Comparison of ENCODE assay signal across 9 cellular contexts in the genomic region with DNA sequence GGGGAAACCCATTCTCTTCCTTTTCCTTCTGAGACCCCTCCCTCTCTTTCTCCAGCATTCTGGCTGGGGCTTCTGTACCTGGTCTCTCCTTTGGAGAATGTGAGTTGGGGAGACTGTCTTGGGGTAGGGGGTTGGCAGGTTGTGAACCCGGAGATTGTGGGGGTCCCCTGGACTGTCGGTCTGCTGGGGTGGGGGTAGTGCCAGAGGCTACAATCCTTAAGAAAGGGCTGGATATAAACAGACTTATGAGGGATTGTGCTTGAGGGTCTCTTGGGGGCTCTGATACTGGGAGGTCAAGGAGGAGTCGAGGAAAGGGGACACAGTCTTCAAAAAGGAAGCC. TPM values are rescaled to one million over a fixed set of nuclear protein-coding genes. Genes with fewer than 3 reads are reported as not detected.
DNase-seq lines count a peak whose midpoint lies in the region; ATAC-seq and TF ChIP-seq lines count a peak whose summit lies in the region.
"Had no signal": no experiment of that assay in that cellular context is flagged by ENCODE, and none has a peak within 500 bp of the region (broad histone marks: within the 10 kb centered on the region; RNA-seq: fewer than 3 reads in every experiment).

No MANE protein-coding gene starts in this region.

- H3K4me3 ChIP-seq in HCT116 (replicated peaks in 1 of 2; ENCODE audit: low read depth in 1 of 2, low read length in 2 of 2) (peak overlapping the region; percentile 63 to 70), mucosa of rectum (ENCODE audit: low read length in 2 of 2) (peak overlapping the region; percentile 68 to 70)

- H3K9me2 ChIP-seq in HCT116 (ENCODE audit: insufficient read depth), result no peaks in the 10 kb centered on the region

- CTCF ChIA-PET in HCT116 (lab: Charles Lee), result interaction anchor here (1.0 to 1.6 kb wide), 3 partner anchors 13 to 336 kb away, joined by 3 to 10 read pairs (median 4); partner anchors contain the start of genes NFS1, ROMO1 and SCAND1

- H3K36me3 Mint-ChIP-seq in brain, result peaks cover 6% of the 10 kb centered on the region

- intact Hi-C loops in HCT116 (cut with micrococcal nuclease), result loop anchor here (2.0 to 5.0 kb wide), 2 partner anchors 45 to 76 kb away; partner anchors contain the start of gene ERGIC3

- peaks cover 38% of the 10 kb centered on the region for H3K4me1 Mint-ChIP-seq in brain

- ATAC-seq in HCT116 (no peak), HG02981 (IDR thresholded peaks at IDR 0.05; ENCODE audit: unreplicated experiment) (no peak), HG02870 (IDR thresholded peaks at IDR 0.05; ENCODE audit: unreplicated experiment) (no peak), GM21526 (IDR thresholded peaks at IDR 0.05; ENCODE audit: low FRiP score, unreplicated experiment) (no peak)

- RAD21 ChIA-PET in HCT116 (lab: Charles Lee; ENCODE audit: low non-redundant PET in 1 of 2, low total read pairs in 2 of 2, uncharacterized antibody in 2 of 2, unreplicated experiment in 2 of 2), result no interaction called here

- no peak for TF ChIP-seq POLR2A in HCT116 (IDR thresholded peaks at IDR 0.05; ENCODE audit: borderline replicate concordance, extremely low read depth, insufficient read depth, insufficient read length)

- H3K9me3 ChIP-seq in HCT116 (ENCODE audit: control insufficient read depth in 1 of 2, insufficient read depth in 1 of 2, low read depth in 1 of 2, low read length in 2 of 2) (no peaks in the 10 kb centered on the region), mucosa of rectum (ENCODE audit: control insufficient read depth in 2 of 2, low read length in 2 of 2) (no peaks in the 10 kb centered on the region)

- H3K27me3 Mint-ChIP-seq in brain, result peaks cover 28% of the 10 kb centered on the region

- H3K9me3 Mint-ChIP-seq in brain, result peaks cover 0 to 5% (median 3%) of the 10 kb centered on the region in 5 experiments

- H2AFZ ChIP-seq in HCT116 (ENCODE audit: low read depth, low read length, poor library complexity, severe bottlenecking), result no peak overlapping the region

- H3K27ac ChIP-seq in 22Rv1 (peak overlapping the region; percentile 88), HCT116 (ENCODE audit: low read depth, low read length) (peak overlapping the region; percentile 79), mucosa of rectum (ENCODE audit: low read depth in 2 of 2, low read length in 2 of 2) (peak overlapping the region in 1 of 2 donors; percentile 65)

- H3K27me3 ChIP-seq in HCT116 (ENCODE audit: insufficient read depth, low read length) (no peaks in the 10 kb centered on the region), mucosa of rectum (ENCODE audit: control insufficient read depth in 2 of 2, insufficient read depth in 2 of 2, low read length in 2 of 2) (no peaks in the 10 kb centered on the region)

- POLR2A ChIA-PET in HCT116 (lab: Charles Lee), result interaction anchor here (0.7 kb wide), 1 partner anchor 16 kb away, joined by 5 read pairs; no protein-coding TSS in a partner anchor

- H3K4me2 ChIP-seq in HCT116 (ENCODE audit: low read length), result peak overlapping the region; percentile 98

- H3K27ac Mint-ChIP-seq in brain, result peak overlapping the region in 4 of 5 experiments; percentile 6 to 83 (median 64)

- no TSS peak for BruUV-seq in HCT116 (replicated peaks; lab: Mats Ljungman, UMichigan)

- H3K79me2 ChIP-seq in HCT116 (ENCODE audit: insufficient read depth, low read length), result 0 out of 2 replicates have a peak, but pooled peaks cover 5% of the 10 kb centered on the region

- peak overlapping the region; percentile 66 to 92 (median 87) for H3K4me3 Mint-ChIP-seq in brain

- no peak; the same call in 1 of the 2 replicates for TF ChIP-seq CTCF in 22Rv1 (IDR thresholded peaks at IDR 0.05)
- TF ChIP-seq CTCF in HCT116 (IDR thresholded peaks at IDR 0.05 in 2 of 3, conservative IDR thresholded peaks at IDR 0.05 in 1 of 3; ENCODE audit: borderline replicate concordance in 1 of 3, insufficient read depth in 1 of 3, low read depth in 2 of 3, low read length in 2 of 3), result no peak
- no peak for TF ChIP-seq CTCF in brain (conservative IDR thresholded peaks at IDR 0.05)

- H3K4me1 ChIP-seq in HCT116 (ENCODE audit: control insufficient read depth in 1 of 2, insufficient read depth in 2 of 2, low read length in 2 of 2) (peaks cover 19 to 42% of the 10 kb centered on the region in 2 experiments), mucosa of rectum (ENCODE audit: control insufficient read depth in 2 of 2, insufficient read depth in 2 of 2, low read length in 2 of 2) (peaks cover 34 to 36% of the 10 kb centered on the region in 2 donors)

- TF ChIP-seq RAD21 in HCT116 (IDR thresholded peaks at IDR 0.05; ENCODE audit: low read depth), result no peak

- H3K36me3 ChIP-seq in HCT116 (ENCODE audit: control insufficient read depth in 1 of 2, insufficient read depth in 2 of 2, low read length in 2 of 2) (no peaks in the 10 kb centered on the region), mucosa of rectum (ENCODE audit: control insufficient read depth in 2 of 2, insufficient read depth in 2 of 2, low read length in 2 of 2) (no peaks in the 10 kb centered on the region)

- no peak for DNase-seq in HCT116 (ENCODE audit: low read depth, low spot score)
- no peak for DNase-seq in MV-4-11 (lab: John Stamatoyannopoulos, UW)
- DNase-seq: cerebellar nuclear complex had no signal

- H3K9ac ChIP-seq in HCT116 (ENCODE audit: low read length) (peak overlapping the region; percentile 72), mucosa of rectum (ENCODE audit: low read depth in 1 of 2, low read length in 2 of 2) (peak overlapping the region; percentile 47 to 67)

- no peaks in the 10 kb centered on the region for H4K20me1 ChIP-seq in HCT116 (ENCODE audit: insufficient read depth)

TF ChIP-seq in HCT116, 20 proteins besides CTCF, POLR2A, EP300 and RAD21:
- no peak for TF ChIP-seq ZFX (IDR thresholded peaks at IDR 0.05)
- no peak for TF ChIP-seq ELF1 (IDR thresholded peaks at IDR 0.05; ENCODE audit: borderline replicate concordance, low read depth)
- no peak for TF ChIP-seq EZH2phosphoT487 (IDR thresholded peaks at IDR 0.05; ENCODE audit: borderline replicate concordance)
- TF ChIP-seq, protein P1, sequence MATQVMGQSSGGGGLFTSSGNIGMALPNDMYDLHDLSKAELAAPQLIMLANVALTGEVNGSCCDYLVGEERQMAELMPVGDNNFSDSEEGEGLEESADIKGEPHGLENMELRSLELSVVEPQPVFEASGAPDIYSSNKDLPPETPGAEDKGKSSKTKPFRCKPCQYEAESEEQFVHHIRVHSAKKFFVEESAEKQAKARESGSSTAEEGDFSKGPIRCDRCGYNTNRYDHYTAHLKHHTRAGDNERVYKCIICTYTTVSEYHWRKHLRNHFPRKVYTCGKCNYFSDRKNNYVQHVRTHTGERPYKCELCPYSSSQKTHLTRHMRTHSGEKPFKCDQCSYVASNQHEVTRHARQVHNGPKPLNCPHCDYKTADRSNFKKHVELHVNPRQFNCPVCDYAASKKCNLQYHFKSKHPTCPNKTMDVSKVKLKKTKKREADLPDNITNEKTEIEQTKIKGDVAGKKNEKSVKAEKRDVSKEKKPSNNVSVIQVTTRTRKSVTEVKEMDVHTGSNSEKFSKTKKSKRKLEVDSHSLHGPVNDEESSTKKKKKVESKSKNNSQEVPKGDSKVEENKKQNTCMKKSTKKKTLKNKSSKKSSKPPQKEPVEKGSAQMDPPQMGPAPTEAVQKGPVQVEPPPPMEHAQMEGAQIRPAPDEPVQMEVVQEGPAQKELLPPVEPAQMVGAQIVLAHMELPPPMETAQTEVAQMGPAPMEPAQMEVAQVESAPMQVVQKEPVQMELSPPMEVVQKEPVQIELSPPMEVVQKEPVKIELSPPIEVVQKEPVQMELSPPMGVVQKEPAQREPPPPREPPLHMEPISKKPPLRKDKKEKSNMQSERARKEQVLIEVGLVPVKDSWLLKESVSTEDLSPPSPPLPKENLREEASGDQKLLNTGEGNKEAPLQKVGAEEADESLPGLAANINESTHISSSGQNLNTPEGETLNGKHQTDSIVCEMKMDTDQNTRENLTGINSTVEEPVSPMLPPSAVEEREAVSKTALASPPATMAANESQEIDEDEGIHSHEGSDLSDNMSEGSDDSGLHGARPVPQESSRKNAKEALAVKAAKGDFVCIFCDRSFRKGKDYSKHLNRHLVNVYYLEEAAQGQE (IDR thresholded peaks at IDR 0.05; ENCODE audit: low read depth), result no peak
- TF ChIP-seq ZNF274 (IDR thresholded peaks at IDR 0.05; ENCODE audit: low read depth, low read length), result no peak
- TF ChIP-seq, protein P2, sequence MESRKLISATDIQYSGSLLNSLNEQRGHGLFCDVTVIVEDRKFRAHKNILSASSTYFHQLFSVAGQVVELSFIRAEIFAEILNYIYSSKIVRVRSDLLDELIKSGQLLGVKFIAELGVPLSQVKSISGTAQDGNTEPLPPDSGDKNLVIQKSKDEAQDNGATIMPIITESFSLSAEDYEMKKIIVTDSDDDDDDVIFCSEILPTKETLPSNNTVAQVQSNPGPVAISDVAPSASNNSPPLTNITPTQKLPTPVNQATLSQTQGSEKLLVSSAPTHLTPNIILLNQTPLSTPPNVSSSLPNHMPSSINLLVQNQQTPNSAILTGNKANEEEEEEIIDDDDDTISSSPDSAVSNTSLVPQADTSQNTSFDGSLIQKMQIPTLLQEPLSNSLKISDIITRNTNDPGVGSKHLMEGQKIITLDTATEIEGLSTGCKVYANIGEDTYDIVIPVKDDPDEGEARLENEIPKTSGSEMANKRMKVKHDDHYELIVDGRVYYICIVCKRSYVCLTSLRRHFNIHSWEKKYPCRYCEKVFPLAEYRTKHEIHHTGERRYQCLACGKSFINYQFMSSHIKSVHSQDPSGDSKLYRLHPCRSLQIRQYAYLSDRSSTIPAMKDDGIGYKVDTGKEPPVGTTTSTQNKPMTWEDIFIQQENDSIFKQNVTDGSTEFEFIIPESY (IDR thresholded peaks at IDR 0.05; ENCODE audit: extremely low read depth, insufficient replicate concordance, low read length), result no peak
- no peak for TF ChIP-seq EGR1 (IDR thresholded peaks at IDR 0.05; ENCODE audit: low read depth)
- no peak for TF ChIP-seq POLR2AphosphoS5 (IDR thresholded peaks at IDR 0.05; ENCODE audit: low read depth, low read length)

RNA-seq across cellular contexts. Expression of gene SPAG4, which starts 2.4 kb away (rescaled TPM):
- 6.2 TPM for total RNA-seq in HCT116 (2021; ENCODE audit: unreplicated experiment)
- polyA plus RNA-seq in HCT116 (2012), result 10.3 and 12.9 TPM in 2 replicates
- polyA plus RNA-seq in brain (ENCODE audit: insufficient read depth, low read depth, low replicate concordance), result 6.0 TPM

RNA-seq across cellular contexts. Expression of gene CPNE1, which starts 46.7 kb away (rescaled TPM):
- 333 TPM for total RNA-seq in HCT116 (2021; ENCODE audit: unreplicated experiment)
- polyA plus RNA-seq in HCT116 (2012), result 304 and 307 TPM in 2 replicates
- 337 TPM for polyA plus RNA-seq in brain (ENCODE audit: insufficient read depth, low read depth, low replicate concordance)

RNA-seq across cellular contexts. Expression of gene RBM12, which starts 46.7 kb away (rescaled TPM):
- total RNA-seq in HCT116 (2021; ENCODE audit: unreplicated experiment), result 110 TPM
- 48.6 and 49.1 TPM in 2 replicates for polyA plus RNA-seq in HCT116 (2012)
- 40.6 TPM for polyA plus RNA-seq in brain (ENCODE audit: insufficient read depth, low read depth, low replicate concordance)
